In genomic region chr4:180960758-180961401, GRCh38 we compare ENCODE assay signal across 11 cellular contexts.
DNase-seq lines count a peak whose midpoint lies in the region; ATAC-seq and TF ChIP-seq lines count a peak whose summit lies in the region.
"Had no signal": no experiment of that assay in that cellular context is flagged by ENCODE, and none has a peak within 500 bp of the region (broad histone marks: within the 10 kb centered on the region; RNA-seq: fewer than 3 reads in every experiment).

No MANE protein-coding gene starts in this region.

- no peaks in the 10 kb centered on the region for H3K9me2 ChIP-seq in GM23248 (ENCODE audit: insufficient read depth)
- H3K9me2 ChIP-seq in neural cell (ENCODE audit: insufficient read depth, low read length) = no peaks in the 10 kb centered on the region

- H3K4me1 ChIP-seq in GM23248 (ENCODE audit: insufficient read depth) (no peaks in the 10 kb centered on the region), ectodermal cell (ENCODE audit: control insufficient read depth, insufficient read depth, low read length) (peaks cover 6% of the 10 kb centered on the region)
- H3K4me1 ChIP-seq: sigmoid colon had no signal

- in situ Hi-C loops in GM23248 (cut with MboI) = no loop called here

- H3K4me3 ChIP-seq in GM23248 = no peak overlapping the region
- H3K4me3 ChIP-seq in ectodermal cell (ENCODE audit: insufficient read depth, low read depth, low read length) = no peak overlapping the region
- H3K4me3 ChIP-seq in neural cell (ENCODE audit: low read length) = no peak overlapping the region
- H3K4me3 ChIP-seq: sigmoid colon had no signal

- no peaks in the 10 kb centered on the region for H3K79me2 ChIP-seq in GM23248 (ENCODE audit: insufficient read depth)
- H3K79me2 ChIP-seq in neural cell (replicated peaks; ENCODE audit: insufficient read depth, low read length) = no peaks in the 10 kb centered on the region

- H2AFZ ChIP-seq in GM23248 = no peak overlapping the region
- no peak overlapping the region for H2AFZ ChIP-seq in neural cell (ENCODE audit: low read depth, low read length)

- 60 to 66% methylated on average over 4 of the region's 4 CpGs for WGBS in GM23248 (ENCODE audit: low coverage in 1 of 2, low lambda C conversion rate in 2 of 2, missing lambda C conversion rate in 2 of 2), 2 experiments
- 70 to 81% methylated on average over 4 of the region's 4 CpGs for WGBS in ectodermal cell, 2 experiments

- H3K9ac ChIP-seq in GM23248 (no peak overlapping the region), neural cell (ENCODE audit: low read length) (no peak overlapping the region)

- H4K20me1 ChIP-seq in GM23248 (ENCODE audit: insufficient read depth) (no peaks in the 10 kb centered on the region), neural cell (ENCODE audit: insufficient read depth) (no peaks in the 10 kb centered on the region)

- no peaks in the 10 kb centered on the region for H3K36me3 ChIP-seq in GM23248 (ENCODE audit: low read depth)
- H3K36me3 ChIP-seq in ectodermal cell (ENCODE audit: control insufficient read depth, insufficient read depth, low read length) = no peaks in the 10 kb centered on the region
- H3K36me3 ChIP-seq in neural cell (ENCODE audit: insufficient read depth, low read length) = no peaks in the 10 kb centered on the region
- H3K36me3 ChIP-seq: sigmoid colon had no signal

- TF ChIP-seq EP300 in neural cell (conservative IDR thresholded peaks at IDR 0.05; ENCODE audit: poor library complexity, severe bottlenecking) = peak; percentile 26

- H3F3A ChIP-seq in GM23248 (ENCODE audit: insufficient read depth) (no peaks in the 10 kb centered on the region), neural cell (ENCODE audit: insufficient read depth, low read length, poor library complexity, severe bottlenecking) (peaks cover 9% of the 10 kb centered on the region)

- DNase-seq in GM23248 (peak; percentile 7), NCI-H526 treated with DMSO at 0.1 percent for 48 hours (lab: John Stamatoyannopoulos, UW) (peak; percentile 84), NCI-H1436 (lab: John Stamatoyannopoulos, UW) (no peak), NOMO-1 (lab: John Stamatoyannopoulos, UW; ENCODE audit: unreplicated experiment in 2 of 2) (no peak)
- DNase-seq: activated naive CD8-positive, alpha-beta T cell treated with anti-CD3 and anti-CD28 coated beads, Interleukin-2, amount 10 ng/mL, durations not matched to agents 7 days and 5 days; CD8-positive, alpha-beta memory T cell; sigmoid colon had no signal

- no peak for ATAC-seq in HG02938 (IDR thresholded peaks at IDR 0.05; ENCODE audit: unreplicated experiment)
- ATAC-seq in GM21423 (IDR thresholded peaks at IDR 0.05; ENCODE audit: unreplicated experiment) = no peak

- H3K9me3 ChIP-seq in GM23248 (ENCODE audit: low read depth) (no peaks in the 10 kb centered on the region), ectodermal cell (ENCODE audit: control insufficient read depth, low read length) (no peaks in the 10 kb centered on the region), neural cell (ENCODE audit: low read length) (no peaks in the 10 kb centered on the region)
- H3K9me3 ChIP-seq: sigmoid colon had no signal

- peak; percentile 63 for TF ChIP-seq CTCF in neural cell (IDR thresholded peaks at IDR 0.05; ENCODE audit: poor library complexity, severe bottlenecking)

- H3K27ac ChIP-seq in GM23248 (no peak overlapping the region), ectodermal cell (ENCODE audit: insufficient read depth, low read depth, low read length, poor library complexity, severe bottlenecking) (peak overlapping the region; percentile 18), neural cell (ENCODE audit: low read length) (peak overlapping the region; percentile 9)
- H3K27ac ChIP-seq: sigmoid colon had no signal

- H3K4me2 ChIP-seq in GM23248 (ENCODE audit: unreplicated experiment) (no peak overlapping the region), neural cell (ENCODE audit: low read length) (no peak overlapping the region)

- peak; percentile 67 for TF ChIP-seq RAD21 in neural cell (conservative IDR thresholded peaks at IDR 0.05)

- H3K27me3 ChIP-seq in GM23248 (replicated peaks; ENCODE audit: insufficient read depth) (no peaks in the 10 kb centered on the region), ectodermal cell (ENCODE audit: control insufficient read depth, insufficient read depth, low read length, poor library complexity, severe bottlenecking) (no peaks in the 10 kb centered on the region), neural cell (ENCODE audit: insufficient read depth, low read depth, low read length) (no peaks in the 10 kb centered on the region)
- H3K27me3 ChIP-seq: sigmoid colon had no signal

TF ChIP-seq in neural cell, 6 proteins besides CTCF, POLR2A, EP300 and RAD21:
- TF ChIP-seq POLR2AphosphoS5 (IDR thresholded peaks at IDR 0.05) = peak; percentile 37
- no peak for TF ChIP-seq REST (IDR thresholded peaks at IDR 0.05; ENCODE audit: borderline replicate concordance)
- TF ChIP-seq SMC3 (conservative IDR thresholded peaks at IDR 0.05; ENCODE audit: poor library complexity) = peak; percentile 65
- no peak for TF ChIP-seq TAF1 (IDR thresholded peaks at IDR 0.05; ENCODE audit: low read depth)

Comparison
In these comparisons a context has a peak if more than half of its experiments do, and no peak if none do; other contexts are left out.
1. DNase-seq: peak in GM23248 (single experiment) and NCI-H526 treated with DMSO at 0.1 percent for 48 hours (single experiment); none in NCI-H1436 (single experiment) and NOMO-1 (0 of 2).